In genomic region chr10:72370201-72370722, GRCh38 we compare ENCODE assay signal across 16 cellular contexts. TPM values are rescaled to one million over a fixed set of nuclear protein-coding genes. Genes with fewer than 3 reads are reported as not detected.
DNase-seq lines count a peak whose midpoint lies in the region; ATAC-seq and TF ChIP-seq lines count a peak whose summit lies in the region.
"Had no signal": no experiment of that assay in that cellular context is flagged by ENCODE, and none has a peak within 500 bp of the region (broad histone marks: within the 10 kb centered on the region; RNA-seq: fewer than 3 reads in every experiment).

No MANE protein-coding gene starts in this region.

- peaks cover 0 to 14% (median 0%) of the 10 kb centered on the region in 3 donors for H3K36me3 ChIP-seq in Peyer's patch

- H3K4me1 Mint-ChIP-seq in activated T-cell treated with anti-CD3 and anti-CD28 coated beads, Interleukin-2, amount 50 U/mL, for 72 hours (ENCODE audit: low read depth) = peaks cover 17% of the 10 kb centered on the region
- peaks cover 11% of the 10 kb centered on the region for H3K4me1 Mint-ChIP-seq in activated naive CD8-positive, alpha-beta T cell treated with anti-CD3 and anti-CD28 coated beads, Interleukin-2, amount 50 U/mL, for 24 hours
- peaks cover 2% of the 10 kb centered on the region for H3K4me1 Mint-ChIP-seq in progenitor cell of endocrine pancreas (ENCODE audit: low read depth)
- H3K4me1 Mint-ChIP-seq: activated B cell treated with CpG ODN at 0.5 μM for 24 hours had no signal

- no peaks in the 10 kb centered on the region for H3K9me3 ChIP-seq in Peyer's patch

- H3K27ac Mint-ChIP-seq in activated T-cell treated with anti-CD3 and anti-CD28 coated beads, Interleukin-2, amount 50 U/mL, for 72 hours = peak overlapping the region; percentile 45
- peak overlapping the region; percentile 55 for H3K27ac Mint-ChIP-seq in activated naive CD8-positive, alpha-beta T cell treated with anti-CD3 and anti-CD28 coated beads, Interleukin-2, amount 50 U/mL, for 24 hours
- peak overlapping the region; percentile 67 for H3K27ac Mint-ChIP-seq in progenitor cell of endocrine pancreas
- H3K27ac Mint-ChIP-seq: activated B cell treated with CpG ODN at 0.5 μM for 24 hours had no signal

- H3K4me3 ChIP-seq in NB4 (ENCODE audit: low read depth, low read length) (no peak overlapping the region), Peyer's patch (no peak overlapping the region)

- peak overlapping the region in 1 of 2 donors; percentile 19 for H3K4me3 Mint-ChIP-seq in activated T-cell treated with anti-CD3 and anti-CD28 coated beads, Interleukin-2, amount 50 U/mL, for 72 hours
- no peak overlapping the region for H3K4me3 Mint-ChIP-seq in activated naive CD8-positive, alpha-beta T cell treated with anti-CD3 and anti-CD28 coated beads, Interleukin-2, amount 50 U/mL, for 24 hours
- no peak overlapping the region for H3K4me3 Mint-ChIP-seq in progenitor cell of endocrine pancreas (ENCODE audit: low read depth)
- H3K4me3 Mint-ChIP-seq: activated B cell treated with CpG ODN at 0.5 μM for 24 hours had no signal

- H3K27me3 ChIP-seq in Peyer's patch = no peaks in the 10 kb centered on the region
- H3K27me3 ChIP-seq: foreskin keratinocyte had no signal

- DNase-seq in activated T-cell treated with anti-CD3 and anti-CD28 coated beads, Interleukin-2, amount 50 U/mL, for 72 hours = peak; percentile 27 to 30
- no peak for DNase-seq in activated T-cell treated with anti-CD3 and anti-CD28 coated beads, Interleukin-2, amount 50 U/mL, for 48 hours
- DNase-seq in NB4 (ENCODE audit: low read depth) = peak; percentile 30
- no peak for DNase-seq in activated naive CD8-positive, alpha-beta T cell treated with anti-CD3 and anti-CD28 coated beads, Interleukin-2, amount 50 U/mL, for 24 hours
- DNase-seq in progenitor cell of endocrine pancreas (ENCODE audit: low spot score, unreplicated experiment) = no peak
- no peak for DNase-seq in Peyer's patch
- DNase-seq in SHP77 treated with DMSO at 0.1 percent for 48 hours (lab: John Stamatoyannopoulos, UW) = no peak
- no peak for DNase-seq in cerebellar nuclear complex (lab: John Stamatoyannopoulos, UW)
- DNase-seq: activated B cell treated with CpG ODN at 0.5 μM for 24 hours; cortex of kidney; foreskin keratinocyte; MM.1S; NCI-H187 treated with DMSO at 0.1 percent for 48 hours; stimulated activated CD4-positive, alpha-beta T cell treated with anti-CD3 and anti-CD28 coated beads, Interleukin-1b, Interleukin-23, amount 100 ng/mL, for 48 hours had no signal

- TF ChIP-seq POLR2A in NB4 (IDR thresholded peaks at IDR 0.05; ENCODE audit: extremely low read depth, insufficient read length) = no peak
- TF ChIP-seq POLR2A in Peyer's patch (IDR thresholded peaks at IDR 0.05) = no peak

- H3K27me3 Mint-ChIP-seq in activated T-cell treated with anti-CD3 and anti-CD28 coated beads, Interleukin-2, amount 50 U/mL, for 72 hours (ENCODE audit: low read depth) = no peaks in the 10 kb centered on the region
- H3K27me3 Mint-ChIP-seq in activated naive CD8-positive, alpha-beta T cell treated with anti-CD3 and anti-CD28 coated beads, Interleukin-2, amount 50 U/mL, for 24 hours = no peaks in the 10 kb centered on the region
- no peaks in the 10 kb centered on the region for H3K27me3 Mint-ChIP-seq in progenitor cell of endocrine pancreas
- H3K27me3 Mint-ChIP-seq: activated B cell treated with CpG ODN at 0.5 μM for 24 hours had no signal

- H3K4me1 ChIP-seq in Peyer's patch = no peaks in the 10 kb centered on the region
- H3K4me1 ChIP-seq: foreskin keratinocyte had no signal

- peaks cover 0 to under 1% of the 10 kb centered on the region in 2 donors for H3K36me3 Mint-ChIP-seq in activated T-cell treated with anti-CD3 and anti-CD28 coated beads, Interleukin-2, amount 50 U/mL, for 72 hours (ENCODE audit: insufficient read depth in 2 of 2)
- H3K36me3 Mint-ChIP-seq in activated naive CD8-positive, alpha-beta T cell treated with anti-CD3 and anti-CD28 coated beads, Interleukin-2, amount 50 U/mL, for 24 hours (ENCODE audit: low read depth) = peaks cover 2% of the 10 kb centered on the region
- peaks cover 15% of the 10 kb centered on the region for H3K36me3 Mint-ChIP-seq in progenitor cell of endocrine pancreas (ENCODE audit: insufficient read depth)

- TF ChIP-seq CTCF in NB4 (IDR thresholded peaks at IDR 0.05; ENCODE audit: low read depth, low read length) (no peak), progenitor cell of endocrine pancreas (IDR thresholded peaks at IDR 0.05; ENCODE audit: unreplicated experiment) (no peak), Peyer's patch (IDR thresholded peaks at IDR 0.05) (no peak)

- ATAC-seq in activated T-cell treated with anti-CD3 and anti-CD28 coated beads, Interleukin-2, amount 50 U/mL, for 72 hours (replicated peaks in 1 of 2) = peak; percentile 87 to 91
- peak; percentile 86 for ATAC-seq in activated naive CD8-positive, alpha-beta T cell treated with anti-CD3 and anti-CD28 coated beads, Interleukin-2, amount 50 U/mL, for 24 hours
- ATAC-seq: foreskin keratinocyte, HepG2, sciatic nerve had no signal

- no peaks in the 10 kb centered on the region for H3K9me3 Mint-ChIP-seq in activated T-cell treated with anti-CD3 and anti-CD28 coated beads, Interleukin-2, amount 50 U/mL, for 72 hours
- H3K9me3 Mint-ChIP-seq in activated naive CD8-positive, alpha-beta T cell treated with anti-CD3 and anti-CD28 coated beads, Interleukin-2, amount 50 U/mL, for 24 hours = no peaks in the 10 kb centered on the region
- H3K9me3 Mint-ChIP-seq in progenitor cell of endocrine pancreas (ENCODE audit: low read depth) = no peaks in the 10 kb centered on the region
- H3K9me3 Mint-ChIP-seq: activated B cell treated with CpG ODN at 0.5 μM for 24 hours had no signal

- no peak overlapping the region for H3K27ac ChIP-seq in Peyer's patch
- H3K27ac ChIP-seq: foreskin keratinocyte had no signal

RNA-seq across cellular contexts. Expression of gene DNAJB12, which starts 15.5 kb away (rescaled TPM):
- total RNA-seq in activated T-cell treated with anti-CD3 and anti-CD28 coated beads, Interleukin-2, amount 50 U/mL, for 72 hours = 10 to 100 TPM; 24.1 to 25.2 TPM
- total RNA-seq in progenitor cell of endocrine pancreas = 33.2 and 34.7 TPM in 2 replicates
- 10 to 100 TPM; 33.0 to 54.1 (median 47.2) TPM for total RNA-seq in Peyer's patch

Comparison
In these comparisons a context has a peak if more than half of its experiments do, and no peak if none do; other contexts are left out.
1. DNase-seq: peak in activated T-cell treated with anti-CD3 and anti-CD28 coated beads, Interleukin-2, amount 50 U/mL, for 72 hours (2 of 2) and NB4 (single experiment); none in activated T-cell treated with anti-CD3 and anti-CD28 coated beads, Interleukin-2, amount 50 U/mL, for 48 hours (0 of 2), activated naive CD8-positive, alpha-beta T cell treated with anti-CD3 and anti-CD28 coated beads, Interleukin-2, amount 50 U/mL, for 24 hours (single experiment), progenitor cell of endocrine pancreas (single experiment), Peyer's patch (0 of 3), SHP77 treated with DMSO at 0.1 percent for 48 hours (single experiment) and cerebellar nuclear complex (0 of 2).
2. Peak in every context shown above with its lines, with median percentiles within 50 percentile points of each other: H3K27ac Mint-ChIP-seq.